Comparison of ENCODE assay signal across 25 cellular contexts in genomic region chr13:99734013-99734693, GRCh38.
DNase-seq lines count a peak whose midpoint lies in the region; ATAC-seq, FAIRE-seq and TF ChIP-seq lines count a peak whose summit lies in the region.
"Had no signal": no experiment of that assay in that cellular context is flagged by ENCODE, and none has a peak within 500 bp of the region (broad histone marks: within the 10 kb centered on the region; RNA-seq: fewer than 3 reads in every experiment).

No MANE protein-coding gene starts in this region.

- no peak overlapping the region for H2BK20ac ChIP-seq in H1 (ENCODE audit: low read length)

- peaks cover 5% of the 10 kb centered on the region for H3K27me3 Mint-ChIP-seq in T-helper 2 cell treated with Interferon-gamma antibody and Interleukin-4, amounts not matched to agents 5 μg/mL and 100 μg/mL, for 36 hours (ENCODE audit: low read depth)
- H3K27me3 Mint-ChIP-seq: CD4-positive, alpha-beta T cell had no signal

- no peak overlapping the region for H3K56ac ChIP-seq in H1 (replicated peaks; ENCODE audit: insufficient read length, low read depth, low read length)

- no peak overlapping the region for H2AFZ ChIP-seq in H1 (ENCODE audit: low read length)
- H2AFZ ChIP-seq: GM23248 had no signal

- H3K9ac ChIP-seq in HUES48 (ENCODE audit: low read depth, low read length) (0 out of 2 replicates have a peak overlapping the region, but pooled peaks have one; percentile 11), H1 (replicated peaks in 1 of 4; ENCODE audit: extremely low read depth in 1 of 4, low read depth in 3 of 4, low read length in 3 of 4) (no peak overlapping the region)
- H3K9ac ChIP-seq: BLaER1 treated with 17β-estradiol and CSF1 and Interleukin-3, amounts not matched to agents 10 nM and 100 nM; GM23248; SK-N-SH had no signal

- H3K36me3 Mint-ChIP-seq in T-helper 2 cell treated with Interferon-gamma antibody and Interleukin-4, amounts not matched to agents 5 μg/mL and 100 μg/mL, for 36 hours (ENCODE audit: low read depth): no peaks in the 10 kb centered on the region

- FAIRE-seq in H1 (lab: Jason Lieb, UNC): peak; percentile 81
- FAIRE-seq: A549, D721Med, RCC 7860 had no signal

- no peak overlapping the region for H3K14ac ChIP-seq in H1 (ENCODE audit: insufficient read length)

- no peak overlapping the region for H3K4me3 ChIP-seq in HUES48 (ENCODE audit: low read depth, low read length)
- H3K4me3 ChIP-seq in H1 (ENCODE audit: extremely low read depth in 1 of 4, insufficient read depth in 2 of 4, low read depth in 3 of 4, low read length in 4 of 4): peak overlapping the region in 1 of 4 experiments; percentile 36; a peak in 2 of 8 replicates
- H3K4me3 ChIP-seq in mesodermal cell (ENCODE audit: extremely low read depth, insufficient read depth, low read length, poor library complexity, severe bottlenecking): no peak overlapping the region
- no peak overlapping the region for H3K4me3 ChIP-seq in spleen
- H3K4me3 ChIP-seq: A549; BLaER1 treated with 17β-estradiol and CSF1 and Interleukin-3, amounts not matched to agents 10 nM and 100 nM; GM23248 had no signal

- no peak overlapping the region for H4K91ac ChIP-seq in H1 (replicated peaks; ENCODE audit: insufficient read length, low read length)

- H3K4ac ChIP-seq in H1 (replicated peaks; ENCODE audit: insufficient read length, low read depth, low read length): no peak overlapping the region

- H2BK120ac ChIP-seq in H1 (replicated peaks; ENCODE audit: low read depth, low read length): peak overlapping the region; percentile 70

- no peak overlapping the region for H3K18ac ChIP-seq in H1 (ENCODE audit: extremely low read depth, low read length)

- H3K9me3 Mint-ChIP-seq in T-helper 2 cell treated with Interferon-gamma antibody and Interleukin-4, amounts not matched to agents 5 μg/mL and 100 μg/mL, for 36 hours: no peaks in the 10 kb centered on the region
- H3K9me3 Mint-ChIP-seq: CD4-positive, alpha-beta T cell had no signal

- WGBS in H1 (ENCODE audit: extremely low coverage in 1 of 2, insufficient coverage in 1 of 2, insufficient read length in 1 of 2, insufficient replicate concordance in 2 of 2, low coverage in 1 of 2, low lambda C conversion rate in 2 of 2, missing lambda C conversion rate in 1 of 2), 2 experiments: 28% methylated on average over 7 of the region's 7 CpGs; no CpG with 5 or more reads in 1 of the 2 experiments
- WGBS in mesodermal cell (ENCODE audit: insufficient coverage in 2 of 2), 2 experiments: 47 to 50% methylated on average over 3 to 5 of the region's 7 CpGs
- 81 to 89% (median 88%) methylated on average over 7 of the region's 7 CpGs for WGBS in spleen, 5 donors

- H2AK5ac ChIP-seq in H1 (ENCODE audit: low read depth, low read length): no peak overlapping the region

- POLR2A ChIA-PET in H1 (lab: Charles Lee; ENCODE audit: partially characterized antibody): interaction anchor here (1.2 to 1.5 kb wide), 2 partner anchors 9 to 11 kb away, joined by 3 to 8 read pairs; no protein-coding TSS in a partner anchor

- TF ChIP-seq CTCF in H1 (IDR thresholded peaks at IDR 0.05; ENCODE audit: control extremely low read depth in 1 of 3, insufficient read depth in 1 of 3, low read depth in 1 of 3, low read length in 3 of 3) (no peak), spleen (IDR thresholded peaks at IDR 0.05 in 8 of 11, conservative IDR thresholded peaks at IDR 0.05 in 3 of 11) (no peak)

- no peaks in the 10 kb centered on the region; a peak in 1 of 4 replicates for H3K79me2 ChIP-seq in H1 (ENCODE audit: control insufficient read depth in 1 of 2, insufficient read depth in 2 of 2, low read length in 2 of 2)

- H3K4me1 Mint-ChIP-seq in T-helper 2 cell treated with Interferon-gamma antibody and Interleukin-4, amounts not matched to agents 5 μg/mL and 100 μg/mL, for 36 hours (ENCODE audit: low read depth): no peaks in the 10 kb centered on the region

- no peak overlapping the region for H3K4me3 Mint-ChIP-seq in T-helper 2 cell treated with Interferon-gamma antibody and Interleukin-4, amounts not matched to agents 5 μg/mL and 100 μg/mL, for 36 hours
- H3K4me3 Mint-ChIP-seq: CD4-positive, alpha-beta T cell had no signal

- ATAC-seq in GM18519 (IDR thresholded peaks at IDR 0.05; ENCODE audit: low FRiP score, unreplicated experiment): no peak
- ATAC-seq: A549 had no signal

- H3K27me3 ChIP-seq in HUES48 (ENCODE audit: control insufficient read depth, insufficient read depth, low read length): no peaks in the 10 kb centered on the region
- H3K27me3 ChIP-seq in H1 (replicated peaks in 1 of 4; ENCODE audit: control insufficient read depth in 3 of 4, extremely low read depth in 1 of 4, insufficient read depth in 3 of 4, low read length in 3 of 4): no peaks in the 10 kb centered on the region
- H3K27me3 ChIP-seq in spleen (replicated peaks in 1 of 7): no peaks in the 10 kb centered on the region
- H3K27me3 ChIP-seq: BLaER1 treated with 17β-estradiol and CSF1 and Interleukin-3, amounts not matched to agents 10 nM and 100 nM had no signal

- no peak overlapping the region for H4K8ac ChIP-seq in H1 (ENCODE audit: extremely low read depth, insufficient read depth, low read length)

- peak overlapping the region; percentile 30 to 37; a peak in 2 of 4 replicates for H3K4me2 ChIP-seq in H1 (ENCODE audit: insufficient read depth in 1 of 2, low read depth in 2 of 2, low read length in 2 of 2)
- H3K4me2 ChIP-seq: A549, SK-N-SH had no signal

- TF ChIP-seq RAD21 in H1 (IDR thresholded peaks at IDR 0.05 in 1 of 2, conservative IDR thresholded peaks at IDR 0.05 in 1 of 2; ENCODE audit: low read depth in 2 of 2, low read length in 2 of 2): no peak

- DNase-seq in H1 (ENCODE audit: low read depth in 1 of 2, low spot score in 2 of 2): no peak
- no peak for DNase-seq in spleen
- DNase-seq in activated CD4-positive, alpha-beta T cell treated with anti-CD3 and anti-CD28 coated beads, Interleukin-2, amount 50 U/mL, for 1 hour: no peak
- no peak for DNase-seq in T-helper 2 cell treated with Interferon-gamma antibody and Interleukin-4, amounts not matched to agents 5 μg/mL and 100 μg/mL, for 36 hours (ENCODE audit: low spot score)
- DNase-seq: AML-193; CD4-positive, alpha-beta T cell; GM23248; HCEC 1CT; NCI-H1092; NCI-H1417 treated with DMSO at 0.1 percent for 48 hours; NCI-H1694 treated with DMSO at 0.1 percent for 48 hours; NCI-H2081 treated with DMSO at 0.1 percent for 48 hours; NCI-H2171; NCI-H226; NCI-H510A; OCI-M1; SIG-M5; SK-N-SH had no signal

- H3K27ac ChIP-seq in HUES48 (ENCODE audit: low read depth, low read length) (peak overlapping the region; percentile 73), H1 (ENCODE audit: low read depth, low read length) (no peak overlapping the region), mesodermal cell (ENCODE audit: low read depth, low read length, severe bottlenecking) (peak overlapping the region; percentile 45), spleen (no peak overlapping the region)
- H3K27ac ChIP-seq: A549; BLaER1 treated with 17β-estradiol and CSF1 and Interleukin-3, amounts not matched to agents 10 nM and 100 nM; GM23248 had no signal

- no peak for TF ChIP-seq POLR2A in H1 (IDR thresholded peaks at IDR 0.05; ENCODE audit: control extremely low read depth in 1 of 2, low read depth in 2 of 2, low read length in 2 of 2)
- TF ChIP-seq POLR2A in spleen (IDR thresholded peaks at IDR 0.05): no peak

- H3K36me3 ChIP-seq in HUES48 (ENCODE audit: control insufficient read depth, insufficient read depth, low read length) (no peaks in the 10 kb centered on the region), H1 (ENCODE audit: control insufficient read depth in 2 of 4, insufficient read depth in 4 of 4, low read length in 3 of 4) (no peaks in the 10 kb centered on the region; a peak in 1 of 8 replicates), mesodermal cell (ENCODE audit: control insufficient read depth, insufficient read depth, low read length) (no peaks in the 10 kb centered on the region), spleen (no peaks in the 10 kb centered on the region)
- H3K36me3 ChIP-seq: BLaER1 treated with 17β-estradiol and CSF1 and Interleukin-3, amounts not matched to agents 10 nM and 100 nM had no signal

- no peak overlapping the region for H3K27ac Mint-ChIP-seq in T-helper 2 cell treated with Interferon-gamma antibody and Interleukin-4, amounts not matched to agents 5 μg/mL and 100 μg/mL, for 36 hours
- H3K27ac Mint-ChIP-seq: CD4-positive, alpha-beta T cell had no signal

- H3K23me2 ChIP-seq in H1 (ENCODE audit: low read depth, low read length): no peaks in the 10 kb centered on the region

- no peak overlapping the region for H4K5ac ChIP-seq in H1 (ENCODE audit: insufficient read length, low read depth, low read length)

- peaks cover 38% of the 10 kb centered on the region for H3K4me1 ChIP-seq in HUES48 (ENCODE audit: control insufficient read depth, insufficient read depth, low read length)
- peaks cover 9 to 29% (median 14%) of the 10 kb centered on the region in 4 experiments for H3K4me1 ChIP-seq in H1 (replicated peaks in 1 of 4; ENCODE audit: control insufficient read depth in 3 of 4, insufficient read depth in 4 of 4, low read length in 3 of 4)
- peaks cover 18% of the 10 kb centered on the region for H3K4me1 ChIP-seq in mesodermal cell (ENCODE audit: control insufficient read depth, insufficient read depth, low read length, poor library complexity, severe bottlenecking)
- peaks cover 0 to 6% (median 0%) of the 10 kb centered on the region in 6 donors for H3K4me1 ChIP-seq in spleen
- H3K4me1 ChIP-seq: A549 had no signal

- H3K79me1 ChIP-seq in H1 (ENCODE audit: low read depth, low read length): no peaks in the 10 kb centered on the region

- H2BK15ac ChIP-seq in H1 (ENCODE audit: low read length): no peak overlapping the region

- CTCF ChIA-PET in H1 (lab: Charles Lee; ENCODE audit: partially characterized antibody): interaction anchor here (1.2 kb wide), 1 partner anchor 30 kb away, joined by 3 read pairs; no protein-coding TSS in a partner anchor

- no peaks in the 10 kb centered on the region for H4K20me1 ChIP-seq in H1 (replicated peaks in 1 of 2; ENCODE audit: control insufficient read depth in 1 of 2, insufficient read depth in 2 of 2, low read length in 2 of 2)
- H4K20me1 ChIP-seq: BLaER1 treated with 17β-estradiol and CSF1 and Interleukin-3, amounts not matched to agents 10 nM and 100 nM had no signal

- H3K9me3 ChIP-seq in HUES48 (ENCODE audit: control insufficient read depth, insufficient read depth, low read length) (no peaks in the 10 kb centered on the region), H1 (ENCODE audit: insufficient read depth in 2 of 2, low read depth in 1 of 2, low read length in 1 of 2) (no peaks in the 10 kb centered on the region), mesodermal cell (ENCODE audit: control insufficient read depth, low read length) (no peaks in the 10 kb centered on the region), spleen (no peaks in the 10 kb centered on the region)
- H3K9me3 ChIP-seq: A549; BLaER1 treated with 17β-estradiol and CSF1 and Interleukin-3, amounts not matched to agents 10 nM and 100 nM; SK-N-SH had no signal

- no peak overlapping the region for H3K23ac ChIP-seq in H1 (ENCODE audit: insufficient read length)

- intact Hi-C loops in spleen (cut with DNase I; ENCODE audit: low total_unique reads): no loop called here

- H2BK5ac ChIP-seq in H1 (ENCODE audit: low read depth, low read length): peak overlapping the region; percentile 25; the same call in 1 of the 2 replicates

- TF ChIP-seq EP300 in H1 (IDR thresholded peaks at IDR 0.05; ENCODE audit: borderline replicate concordance in 1 of 2, low read depth in 2 of 2, low read length in 2 of 2): no peak

- no peak overlapping the region for H2BK12ac ChIP-seq in H1 (ENCODE audit: low read depth, low read length)

Comparison
In these comparisons a context has a peak if more than half of its experiments do, and no peak if none do; other contexts are left out.
1. H3K27ac ChIP-seq: peak in HUES48 (single experiment) and mesodermal cell (single experiment); none in H1 (single experiment) and spleen (0 of 8).